Comparison of ENCODE assay signal across 1 cellular context in genomic region chr6:165744515-165745228, GRCh38.
TF ChIP-seq lines count a peak whose summit lies in the region.

No MANE protein-coding gene starts in this region.

TF ChIP-seq in H1, 55 proteins besides CTCF, POLR2A, EP300 and RAD21:
- TF ChIP-seq BCL11A (IDR thresholded peaks at IDR 0.05; ENCODE audit: low read depth in 2 of 2, low read length in 2 of 2) (no peak), MAFK (IDR thresholded peaks at IDR 0.05; ENCODE audit: low read depth, low read length) (0 out of 2 replicates have a peak, but pooled peaks have one; percentile 31)
